18 cellular contexts compared by ENCODE assay signal in genomic region chr2:52017836-52018235, GRCh38.
"Had no signal": no experiment of that assay in that cellular context is flagged by ENCODE, and none has a peak within 500 bp of the region (broad histone marks: within the 10 kb centered on the region; RNA-seq: fewer than 3 reads in every experiment).

No MANE protein-coding gene starts in this region.

- H3K27ac ChIP-seq: KMS-11, SJSA1, SK-N-MC had no signal

- H3K27me3 ChIP-seq: SJSA1 had no signal

- ATAC-seq: HepG2 had no signal

- H3K9ac ChIP-seq: KMS-11 had no signal

- H3K4me3 ChIP-seq: SJSA1, SK-N-MC had no signal

- H3K36me3 ChIP-seq: SJSA1 had no signal

- H3K4me1 ChIP-seq: SJSA1 had no signal

- DNase-seq: IMR-90, Kasumi-1, MM.1S, NCI-H1092 treated with DMSO at 0.1 percent for 48 hours, NCI-H1436, NCI-H1694 treated with DMSO at 0.1 percent for 48 hours, NCI-H1930, NCI-H2081, NCI-H2107, NCI-H2227 treated with DMSO at 0.1 percent for 48 hours, NCI-H526 treated with DMSO at 0.1 percent for 48 hours, NCI-H748 treated with DMSO at 0.1 percent for 48 hours, Right ventricle myocardium superior, SIG-M5 had no signal

- H3K4me2 ChIP-seq: KMS-11 had no signal
